In genomic region chr6:123226398-123226797, GRCh38 we compare ENCODE assay signal across 22 cellular contexts.
"Had no signal": no experiment of that assay in that cellular context is flagged by ENCODE, and none has a peak within 500 bp of the region (broad histone marks: within the 10 kb centered on the region; RNA-seq: fewer than 3 reads in every experiment).

No MANE protein-coding gene starts in this region.

- H3K4me3 ChIP-seq: cardiac muscle cell, K562 had no signal

- H3K27me3 ChIP-seq: brain microvascular endothelial cell, cardiac muscle cell had no signal

- DNase-seq: activated CD4-positive, alpha-beta memory T cell treated with anti-CD3 and anti-CD28 coated beads, Interleukin-2, amount 10 ng/mL, durations not matched to agents 7 days and 5 days; activated CD4-positive, alpha-beta T cell treated with anti-CD3 and anti-CD28 coated beads for 36 hours; activated CD4-positive, alpha-beta T cell treated with anti-CD3 and anti-CD28 coated beads, Interleukin-2, amount 50 U/mL, for 1 hour; activated CD8-positive, alpha-beta memory T cell treated with anti-CD3 and anti-CD28 coated beads, Interleukin-2, amount 50 U/mL, for 4 hours; activated gamma-delta T cell treated with Interleukin-2 at 50 U/mL for 16 hours; activated naive CD4-positive, alpha-beta T cell treated with anti-CD3 and anti-CD28 coated beads, Interleukin-2, amount 10 ng/mL, durations not matched to agents 7 days and 5 days; activated naive CD8-positive, alpha-beta T cell treated with anti-CD3 and anti-CD28 coated beads for 36 hours; activated T-cell treated with anti-CD3 and anti-CD28 coated beads, Interleukin-2, amount 50 U/mL, for 72 hours; brain microvascular endothelial cell; cerebellar nuclear complex; Karpas-422; NCI-H146; NCI-H187 treated with DMSO at 0.1 percent for 48 hours; NCI-H2227 treated with DMSO at 0.1 percent for 48 hours; NCI-H446 treated with DMSO at 0.1 percent for 48 hours; NCI-H524 treated with DMSO at 0.1 percent for 48 hours; NCI-H748 treated with DMSO at 0.1 percent for 48 hours; SIG-M5; T-cell; WERI-Rb-1 had no signal

- ATAC-seq: activated CD4-positive, alpha-beta T cell treated with anti-CD3 and anti-CD28 coated beads for 36 hours; activated T-cell treated with anti-CD3 and anti-CD28 coated beads, Interleukin-2, amount 50 U/mL, for 72 hours; K562; T-cell had no signal

- H3K36me3 ChIP-seq: brain microvascular endothelial cell, cardiac muscle cell, WERI-Rb-1 had no signal

- H3K27ac ChIP-seq: brain microvascular endothelial cell, cardiac muscle cell, WERI-Rb-1 had no signal
